Comparison of ENCODE assay signal across 16 cellular contexts in genomic region chr3:159216295-159216694, GRCh38.
DNase-seq lines count a peak whose midpoint lies in the region; ATAC-seq and TF ChIP-seq lines count a peak whose summit lies in the region.
"Had no signal": no experiment of that assay in that cellular context is flagged by ENCODE, and none has a peak within 500 bp of the region (broad histone marks: within the 10 kb centered on the region; RNA-seq: fewer than 3 reads in every experiment).

No MANE protein-coding gene starts in this region.

- no peak for ATAC-seq in SK-N-SH treated with all-trans-retinoic acid at 6 μM for 48 hours
- ATAC-seq: A549; CD8-positive, alpha-beta T cell had no signal

- H3K27me3 ChIP-seq in SK-N-SH (ENCODE audit: insufficient read depth) (no peaks in the 10 kb centered on the region), mesendoderm (ENCODE audit: insufficient read depth, low read length, poor library complexity) (no peaks in the 10 kb centered on the region), stomach (no peaks in the 10 kb centered on the region), right atrium auricular region (no peaks in the 10 kb centered on the region)
- H3K27me3 ChIP-seq: BLaER1 treated with 17β-estradiol and CSF1 and Interleukin-3, amounts not matched to agents 10 nM and 100 nM had no signal

- H3K4ac ChIP-seq in mesendoderm (ENCODE audit: low read depth, low read length): no peak overlapping the region

- no peak overlapping the region for H2BK5ac ChIP-seq in mesendoderm (ENCODE audit: low read length)

- H4K20me1 ChIP-seq in SK-N-SH (ENCODE audit: insufficient read depth): no peaks in the 10 kb centered on the region
- H4K20me1 ChIP-seq: BLaER1 treated with 17β-estradiol and CSF1 and Interleukin-3, amounts not matched to agents 10 nM and 100 nM had no signal

- H3K9me2 ChIP-seq in SK-N-SH: no peaks in the 10 kb centered on the region

- H2AK5ac ChIP-seq in mesendoderm (ENCODE audit: low read length): no peak overlapping the region

- H3K4me2 ChIP-seq in SK-N-SH (no peak overlapping the region), mesendoderm (ENCODE audit: low read length) (no peak overlapping the region)
- H3K4me2 ChIP-seq: A549; BLaER1 treated with 17β-estradiol and CSF1 and Interleukin-3, amounts not matched to agents 10 nM and 100 nM had no signal

- H2BK15ac ChIP-seq in mesendoderm (replicated peaks; ENCODE audit: low read depth): no peak overlapping the region

- H3K36me3 ChIP-seq in SK-N-SH (replicated peaks in 1 of 2; ENCODE audit: control insufficient read depth in 1 of 2, insufficient read depth in 2 of 2, low read length in 1 of 2): no peaks in the 10 kb centered on the region
- H3K36me3 ChIP-seq in mesendoderm (ENCODE audit: control insufficient read depth, insufficient read depth, low read length): no peaks in the 10 kb centered on the region
- no peaks in the 10 kb centered on the region for H3K36me3 ChIP-seq in stomach
- H3K36me3 ChIP-seq in right atrium auricular region: no peaks in the 10 kb centered on the region
- H3K36me3 ChIP-seq: BLaER1 treated with 17β-estradiol and CSF1 and Interleukin-3, amounts not matched to agents 10 nM and 100 nM had no signal

- TF ChIP-seq POLR2A in stomach (IDR thresholded peaks at IDR 0.05): no peak

- no peak overlapping the region for H3K56ac ChIP-seq in mesendoderm (ENCODE audit: low read length)

- no peak overlapping the region for H4K8ac ChIP-seq in mesendoderm (ENCODE audit: low read depth, low read length)

- no peak overlapping the region for H2AFZ ChIP-seq in SK-N-SH (ENCODE audit: low read depth)

- TF ChIP-seq EP300 in SK-N-SH (IDR thresholded peaks at IDR 0.05; ENCODE audit: borderline replicate concordance in 1 of 2, low read depth in 1 of 2, low read length in 1 of 2) (peak in 1 of 2 experiments; percentile 75; a peak in 1 of 4 replicates), stomach (IDR thresholded peaks at IDR 0.05) (no peak)

- WGBS in SK-N-SH (ENCODE audit: low lambda C conversion rate): 50% methylated on average over 3 of the region's 3 CpGs
- no CpG with 5 or more reads among the region's 3 CpGs for WGBS in mesendoderm (ENCODE audit: extremely low coverage, insufficient coverage, low lambda C conversion rate)
- WGBS in stomach, 5 donors: 89 to 97% (median 94%) methylated on average over 3 of the region's 3 CpGs

- no peaks in the 10 kb centered on the region for H3K9me3 ChIP-seq in SK-N-SH
- H3K9me3 ChIP-seq in stomach: no peaks in the 10 kb centered on the region
- H3K9me3 ChIP-seq in right atrium auricular region: no peaks in the 10 kb centered on the region
- H3K9me3 ChIP-seq: A549; BLaER1 treated with 17β-estradiol and CSF1 and Interleukin-3, amounts not matched to agents 10 nM and 100 nM; Caco-2 had no signal

- TF ChIP-seq CTCF in SK-N-SH (IDR thresholded peaks at IDR 0.05) (no peak), stomach (IDR thresholded peaks at IDR 0.05) (no peak), right atrium auricular region (IDR thresholded peaks at IDR 0.05) (no peak)

- DNase-seq in SK-N-SH (peak; percentile 27), mesendoderm (peak; percentile 10), stomach (no peak), right atrium auricular region (ENCODE audit: low spot score) (no peak)
- DNase-seq: AML-193; Caco-2; Calu3; CD4-positive, alpha-beta T cell; CD8-positive, alpha-beta T cell; DMS79 treated with DMSO at 0.1 percent for 48 hours; GF-D8 had no signal

- H3F3A ChIP-seq in SK-N-SH (replicated peaks; ENCODE audit: insufficient read depth): no peaks in the 10 kb centered on the region

- H3K4me1 ChIP-seq in SK-N-SH (ENCODE audit: control insufficient read depth in 1 of 2, insufficient read depth in 2 of 2, low read depth in 1 of 2, low read length in 1 of 2) (peaks cover 0 to 8% of the 10 kb centered on the region in 2 experiments; a peak in 2 of 4 replicates), mesendoderm (ENCODE audit: control insufficient read depth, low read depth, low read length) (no peaks in the 10 kb centered on the region), stomach (no peaks in the 10 kb centered on the region), right atrium auricular region (no peaks in the 10 kb centered on the region)
- H3K4me1 ChIP-seq: A549, Caco-2 had no signal

- no peak for TF ChIP-seq RAD21 in SK-N-SH (IDR thresholded peaks at IDR 0.05; ENCODE audit: low read length)

- H3K9ac ChIP-seq in SK-N-SH (no peak overlapping the region), mesendoderm (ENCODE audit: low read length) (no peak overlapping the region)
- H3K9ac ChIP-seq: BLaER1 treated with 17β-estradiol and CSF1 and Interleukin-3, amounts not matched to agents 10 nM and 100 nM had no signal

- H3K18ac ChIP-seq in mesendoderm (ENCODE audit: low read length): no peak overlapping the region

- H3K23ac ChIP-seq in mesendoderm (ENCODE audit: low read length): no peak overlapping the region

- intact Hi-C loops in stomach (cut with DNase I; ENCODE audit: low total_unique reads): no loop called here

- H3K79me2 ChIP-seq in SK-N-SH (ENCODE audit: insufficient read depth) (no peaks in the 10 kb centered on the region), mesendoderm (ENCODE audit: control insufficient read depth, insufficient read depth, low read length) (no peaks in the 10 kb centered on the region)

- POLR2A ChIA-PET in SK-N-SH (lab: Yijun Ruan, JAX): no interaction called here

- H3K79me1 ChIP-seq in mesendoderm (ENCODE audit: low read length): no peaks in the 10 kb centered on the region

- H4K5ac ChIP-seq in mesendoderm (ENCODE audit: low read length): no peak overlapping the region

- H3K4me3 ChIP-seq in SK-N-SH (ENCODE audit: low read depth in 2 of 2, low read length in 1 of 2) (no peak overlapping the region), mesendoderm (ENCODE audit: low read length) (no peak overlapping the region), stomach (no peak overlapping the region), right atrium auricular region (no peak overlapping the region)
- H3K4me3 ChIP-seq: A549; BLaER1 treated with 17β-estradiol and CSF1 and Interleukin-3, amounts not matched to agents 10 nM and 100 nM had no signal

- CTCF ChIA-PET in SK-N-SH (lab: Yijun Ruan, JAX): interaction anchor here (1.0 to 1.2 kb wide), 3 partner anchors 9 to 353 kb away, joined by 3 to 4 read pairs (median 4); no protein-coding TSS in a partner anchor

- H2BK120ac ChIP-seq in mesendoderm (ENCODE audit: low read depth, low read length): no peak overlapping the region

- peak overlapping the region in 1 of 2 experiments; percentile 53; a peak in 2 of 4 replicates for H3K27ac ChIP-seq in SK-N-SH (ENCODE audit: low read depth in 2 of 2, low read length in 1 of 2)
- H3K27ac ChIP-seq in mesendoderm (ENCODE audit: low read depth, low read length): no peak overlapping the region
- no peak overlapping the region for H3K27ac ChIP-seq in stomach
- no peak overlapping the region for H3K27ac ChIP-seq in right atrium auricular region
- H3K27ac ChIP-seq: 22Rv1; A549; BLaER1 treated with 17β-estradiol and CSF1 and Interleukin-3, amounts not matched to agents 10 nM and 100 nM; C4-2B had no signal

TF ChIP-seq in SK-N-SH, 30 proteins besides CTCF, POLR2A, EP300 and RAD21 (continues in another document):
- TF ChIP-seq NFIC (IDR thresholded peaks at IDR 0.05; ENCODE audit: borderline replicate concordance) (no peak), ZBTB33 (IDR thresholded peaks at IDR 0.05; ENCODE audit: borderline replicate concordance, low read depth) (no peak)

TF ChIP-seq in SK-N-SH treated with all-trans-retinoic acid at 6 μM for 48 hours, 23 proteins besides CTCF, POLR2A, EP300 and RAD21 (continues in another document):
- TF ChIP-seq ZFP3 (CRISPR knock-in tag; IDR thresholded peaks at IDR 0.05) (no peak), TOX (CRISPR knock-in tag; IDR thresholded peaks at IDR 0.05; ENCODE audit: borderline replicate concordance) (no peak), RARB (CRISPR knock-in tag; IDR thresholded peaks at IDR 0.05) (no peak), POU6F1 (CRISPR knock-in tag; IDR thresholded peaks at IDR 0.05; ENCODE audit: borderline replicate concordance, low read depth) (no peak), SNAI2 (CRISPR knock-in tag; IDR thresholded peaks at IDR 0.05) (no peak), ARNTL (CRISPR knock-in tag; IDR thresholded peaks at IDR 0.05; ENCODE audit: borderline replicate concordance, low read depth) (no peak), GLIS3 (CRISPR knock-in tag; IDR thresholded peaks at IDR 0.05) (no peak), CSDC2 (CRISPR knock-in tag; IDR thresholded peaks at IDR 0.05) (no peak), ESRRG (CRISPR knock-in tag; IDR thresholded peaks at IDR 0.05) (no peak)

Comparison
In these comparisons a context has a peak if more than half of its experiments do, and no peak if none do; other contexts are left out.
1. DNase-seq: peak in SK-N-SH (single experiment) and mesendoderm (single experiment); none in stomach (single experiment) and right atrium auricular region (single experiment).